ENCODE assay signal across 1 cellular context in the genomic region with DNA sequence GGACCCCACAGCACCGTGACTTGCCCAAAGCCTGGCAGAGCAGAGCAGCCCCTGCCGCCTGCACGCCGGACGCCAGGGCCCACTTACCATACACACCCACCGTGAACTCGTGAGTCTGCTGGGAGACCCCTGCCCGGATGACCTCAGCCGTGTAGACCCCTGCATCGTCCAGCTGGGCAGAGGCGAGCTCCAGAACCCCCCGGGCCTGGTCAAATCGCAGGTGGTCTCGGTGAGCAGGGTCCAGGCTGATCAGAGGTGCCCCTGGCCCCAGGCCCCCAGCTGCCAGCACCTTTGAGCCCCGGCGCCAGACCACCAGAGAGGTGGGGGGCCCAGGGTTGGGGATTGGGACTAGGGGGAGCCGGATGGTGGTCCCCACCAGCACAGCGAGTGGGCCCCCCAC.
TF ChIP-seq lines count a peak whose summit lies in the region.

No MANE protein-coding gene starts in this region.

TF ChIP-seq in K562, 482 proteins besides CTCF, POLR2A, EP300 and RAD21:
- TF ChIP-seq ZFP1 (CRISPR knock-in tag; IDR thresholded peaks at IDR 0.05) = no peak
- peak; percentile 17 for TF ChIP-seq PCBP1 (IDR thresholded peaks at IDR 0.05; ENCODE audit: low read depth, low read length, poor library complexity, severe bottlenecking)
- no peak for TF ChIP-seq ZNF224 (CRISPR knock-in tag; IDR thresholded peaks at IDR 0.05)
- peak; percentile 8 for TF ChIP-seq SAP30 (IDR thresholded peaks at IDR 0.05; ENCODE audit: borderline replicate concordance, insufficient read depth, low read depth, low read length, poor library complexity, severe bottlenecking)
- TF ChIP-seq ETV1 (tag; conservative IDR thresholded peaks at IDR 0.05; ENCODE audit: low read depth) = no peak
- TF ChIP-seq, protein P1, sequence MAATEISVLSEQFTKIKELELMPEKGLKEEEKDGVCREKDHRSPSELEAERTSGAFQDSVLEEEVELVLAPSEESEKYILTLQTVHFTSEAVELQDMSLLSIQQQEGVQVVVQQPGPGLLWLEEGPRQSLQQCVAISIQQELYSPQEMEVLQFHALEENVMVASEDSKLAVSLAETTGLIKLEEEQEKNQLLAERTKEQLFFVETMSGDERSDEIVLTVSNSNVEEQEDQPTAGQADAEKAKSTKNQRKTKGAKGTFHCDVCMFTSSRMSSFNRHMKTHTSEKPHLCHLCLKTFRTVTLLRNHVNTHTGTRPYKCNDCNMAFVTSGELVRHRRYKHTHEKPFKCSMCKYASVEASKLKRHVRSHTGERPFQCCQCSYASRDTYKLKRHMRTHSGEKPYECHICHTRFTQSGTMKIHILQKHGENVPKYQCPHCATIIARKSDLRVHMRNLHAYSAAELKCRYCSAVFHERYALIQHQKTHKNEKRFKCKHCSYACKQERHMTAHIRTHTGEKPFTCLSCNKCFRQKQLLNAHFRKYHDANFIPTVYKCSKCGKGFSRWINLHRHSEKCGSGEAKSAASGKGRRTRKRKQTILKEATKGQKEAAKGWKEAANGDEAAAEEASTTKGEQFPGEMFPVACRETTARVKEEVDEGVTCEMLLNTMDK (IDR thresholded peaks at IDR 0.05; ENCODE audit: borderline replicate concordance, insufficient read depth, low read depth, low read length, poor library complexity, severe bottlenecking) = no peak
- no peak for TF ChIP-seq ZBTB7A (IDR thresholded peaks at IDR 0.05; ENCODE audit: borderline replicate concordance, control insufficient read depth, low read depth, low read length)
- TF ChIP-seq, protein P2, sequence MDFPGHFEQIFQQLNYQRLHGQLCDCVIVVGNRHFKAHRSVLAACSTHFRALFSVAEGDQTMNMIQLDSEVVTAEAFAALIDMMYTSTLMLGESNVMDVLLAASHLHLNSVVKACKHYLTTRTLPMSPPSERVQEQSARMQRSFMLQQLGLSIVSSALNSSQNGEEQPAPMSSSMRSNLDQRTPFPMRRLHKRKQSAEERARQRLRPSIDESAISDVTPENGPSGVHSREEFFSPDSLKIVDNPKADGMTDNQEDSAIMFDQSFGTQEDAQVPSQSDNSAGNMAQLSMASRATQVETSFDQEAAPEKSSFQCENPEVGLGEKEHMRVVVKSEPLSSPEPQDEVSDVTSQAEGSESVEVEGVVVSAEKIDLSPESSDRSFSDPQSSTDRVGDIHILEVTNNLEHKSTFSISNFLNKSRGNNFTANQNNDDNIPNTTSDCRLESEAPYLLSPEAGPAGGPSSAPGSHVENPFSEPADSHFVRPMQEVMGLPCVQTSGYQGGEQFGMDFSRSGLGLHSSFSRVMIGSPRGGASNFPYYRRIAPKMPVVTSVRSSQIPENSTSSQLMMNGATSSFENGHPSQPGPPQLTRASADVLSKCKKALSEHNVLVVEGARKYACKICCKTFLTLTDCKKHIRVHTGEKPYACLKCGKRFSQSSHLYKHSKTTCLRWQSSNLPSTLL (IDR thresholded peaks at IDR 0.05) = no peak
- TF ChIP-seq, protein P3, sequence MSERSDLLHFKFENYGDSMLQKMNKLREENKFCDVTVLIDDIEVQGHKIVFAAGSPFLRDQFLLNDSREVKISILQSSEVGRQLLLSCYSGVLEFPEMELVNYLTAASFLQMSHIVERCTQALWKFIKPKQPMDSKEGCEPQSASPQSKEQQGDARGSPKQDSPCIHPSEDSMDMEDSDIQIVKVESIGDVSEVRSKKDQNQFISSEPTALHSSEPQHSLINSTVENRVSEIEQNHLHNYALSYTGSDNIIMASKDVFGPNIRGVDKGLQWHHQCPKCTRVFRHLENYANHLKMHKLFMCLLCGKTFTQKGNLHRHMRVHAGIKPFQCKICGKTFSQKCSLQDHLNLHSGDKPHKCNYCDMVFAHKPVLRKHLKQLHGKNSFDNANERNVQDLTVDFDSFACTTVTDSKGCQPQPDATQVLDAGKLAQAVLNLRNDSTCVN (CRISPR knock-in tag; IDR thresholded peaks at IDR 0.05) = no peak
- TF ChIP-seq, protein P4, sequence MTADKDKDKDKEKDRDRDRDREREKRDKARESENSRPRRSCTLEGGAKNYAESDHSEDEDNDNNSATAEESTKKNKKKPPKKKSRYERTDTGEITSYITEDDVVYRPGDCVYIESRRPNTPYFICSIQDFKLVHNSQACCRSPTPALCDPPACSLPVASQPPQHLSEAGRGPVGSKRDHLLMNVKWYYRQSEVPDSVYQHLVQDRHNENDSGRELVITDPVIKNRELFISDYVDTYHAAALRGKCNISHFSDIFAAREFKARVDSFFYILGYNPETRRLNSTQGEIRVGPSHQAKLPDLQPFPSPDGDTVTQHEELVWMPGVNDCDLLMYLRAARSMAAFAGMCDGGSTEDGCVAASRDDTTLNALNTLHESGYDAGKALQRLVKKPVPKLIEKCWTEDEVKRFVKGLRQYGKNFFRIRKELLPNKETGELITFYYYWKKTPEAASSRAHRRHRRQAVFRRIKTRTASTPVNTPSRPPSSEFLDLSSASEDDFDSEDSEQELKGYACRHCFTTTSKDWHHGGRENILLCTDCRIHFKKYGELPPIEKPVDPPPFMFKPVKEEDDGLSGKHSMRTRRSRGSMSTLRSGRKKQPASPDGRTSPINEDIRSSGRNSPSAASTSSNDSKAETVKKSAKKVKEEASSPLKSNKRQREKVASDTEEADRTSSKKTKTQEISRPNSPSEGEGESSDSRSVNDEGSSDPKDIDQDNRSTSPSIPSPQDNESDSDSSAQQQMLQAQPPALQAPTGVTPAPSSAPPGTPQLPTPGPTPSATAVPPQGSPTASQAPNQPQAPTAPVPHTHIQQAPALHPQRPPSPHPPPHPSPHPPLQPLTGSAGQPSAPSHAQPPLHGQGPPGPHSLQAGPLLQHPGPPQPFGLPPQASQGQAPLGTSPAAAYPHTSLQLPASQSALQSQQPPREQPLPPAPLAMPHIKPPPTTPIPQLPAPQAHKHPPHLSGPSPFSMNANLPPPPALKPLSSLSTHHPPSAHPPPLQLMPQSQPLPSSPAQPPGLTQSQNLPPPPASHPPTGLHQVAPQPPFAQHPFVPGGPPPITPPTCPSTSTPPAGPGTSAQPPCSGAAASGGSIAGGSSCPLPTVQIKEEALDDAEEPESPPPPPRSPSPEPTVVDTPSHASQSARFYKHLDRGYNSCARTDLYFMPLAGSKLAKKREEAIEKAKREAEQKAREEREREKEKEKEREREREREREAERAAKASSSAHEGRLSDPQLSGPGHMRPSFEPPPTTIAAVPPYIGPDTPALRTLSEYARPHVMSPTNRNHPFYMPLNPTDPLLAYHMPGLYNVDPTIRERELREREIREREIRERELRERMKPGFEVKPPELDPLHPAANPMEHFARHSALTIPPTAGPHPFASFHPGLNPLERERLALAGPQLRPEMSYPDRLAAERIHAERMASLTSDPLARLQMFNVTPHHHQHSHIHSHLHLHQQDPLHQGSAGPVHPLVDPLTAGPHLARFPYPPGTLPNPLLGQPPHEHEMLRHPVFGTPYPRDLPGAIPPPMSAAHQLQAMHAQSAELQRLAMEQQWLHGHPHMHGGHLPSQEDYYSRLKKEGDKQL (CRISPR knock-in tag; IDR thresholded peaks at IDR 0.05; ENCODE audit: borderline replicate concordance) = no peak
- TF ChIP-seq CBX3 (IDR thresholded peaks at IDR 0.05; ENCODE audit: borderline replicate concordance in 1 of 2, low read length in 2 of 2) = no peak
- TF ChIP-seq NFYB (IDR thresholded peaks at IDR 0.05; ENCODE audit: extremely low read depth, insufficient read length) = no peak
- TF ChIP-seq, protein P5, sequence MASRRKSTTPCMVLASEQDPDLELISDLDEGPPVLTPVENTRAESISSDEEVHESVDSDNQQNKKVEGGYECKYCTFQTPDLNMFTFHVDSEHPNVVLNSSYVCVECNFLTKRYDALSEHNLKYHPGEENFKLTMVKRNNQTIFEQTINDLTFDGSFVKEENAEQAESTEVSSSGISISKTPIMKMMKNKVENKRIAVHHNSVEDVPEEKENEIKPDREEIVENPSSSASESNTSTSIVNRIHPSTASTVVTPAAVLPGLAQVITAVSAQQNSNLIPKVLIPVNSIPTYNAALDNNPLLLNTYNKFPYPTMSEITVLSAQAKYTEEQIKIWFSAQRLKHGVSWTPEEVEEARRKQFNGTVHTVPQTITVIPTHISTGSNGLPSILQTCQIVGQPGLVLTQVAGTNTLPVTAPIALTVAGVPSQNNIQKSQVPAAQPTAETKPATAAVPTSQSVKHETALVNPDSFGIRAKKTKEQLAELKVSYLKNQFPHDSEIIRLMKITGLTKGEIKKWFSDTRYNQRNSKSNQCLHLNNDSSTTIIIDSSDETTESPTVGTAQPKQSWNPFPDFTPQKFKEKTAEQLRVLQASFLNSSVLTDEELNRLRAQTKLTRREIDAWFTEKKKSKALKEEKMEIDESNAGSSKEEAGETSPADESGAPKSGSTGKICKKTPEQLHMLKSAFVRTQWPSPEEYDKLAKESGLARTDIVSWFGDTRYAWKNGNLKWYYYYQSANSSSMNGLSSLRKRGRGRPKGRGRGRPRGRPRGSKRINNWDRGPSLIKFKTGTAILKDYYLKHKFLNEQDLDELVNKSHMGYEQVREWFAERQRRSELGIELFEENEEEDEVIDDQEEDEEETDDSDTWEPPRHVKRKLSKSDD (conservative IDR thresholded peaks at IDR 0.05; ENCODE audit: low read length) = no peak
- TF ChIP-seq ARHGAP35 (IDR thresholded peaks at IDR 0.05; ENCODE audit: partially characterized antibody) = no peak
- TF ChIP-seq ZNF143 (CRISPR knock-in tag; IDR thresholded peaks at IDR 0.05) = no peak
- TF ChIP-seq, protein P6, sequence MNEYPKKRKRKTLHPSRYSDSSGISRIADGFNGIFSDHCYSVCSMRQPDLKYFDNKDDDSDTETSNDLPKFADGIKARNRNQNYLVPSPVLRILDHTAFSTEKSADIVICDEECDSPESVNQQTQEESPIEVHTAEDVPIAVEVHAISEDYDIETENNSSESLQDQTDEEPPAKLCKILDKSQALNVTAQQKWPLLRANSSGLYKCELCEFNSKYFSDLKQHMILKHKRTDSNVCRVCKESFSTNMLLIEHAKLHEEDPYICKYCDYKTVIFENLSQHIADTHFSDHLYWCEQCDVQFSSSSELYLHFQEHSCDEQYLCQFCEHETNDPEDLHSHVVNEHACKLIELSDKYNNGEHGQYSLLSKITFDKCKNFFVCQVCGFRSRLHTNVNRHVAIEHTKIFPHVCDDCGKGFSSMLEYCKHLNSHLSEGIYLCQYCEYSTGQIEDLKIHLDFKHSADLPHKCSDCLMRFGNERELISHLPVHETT (CRISPR knock-in tag; conservative IDR thresholded peaks at IDR 0.05 in 1 of 2, IDR thresholded peaks at IDR 0.05 in 1 of 2) = no peak
